In genomic region chr5:80195837-80196400, GRCh38 we compare ENCODE assay signal across 16 cellular contexts. TPM values are rescaled to one million over a fixed set of nuclear protein-coding genes. Genes with fewer than 3 reads are reported as not detected.
DNase-seq lines count a peak whose midpoint lies in the region; ATAC-seq and TF ChIP-seq lines count a peak whose summit lies in the region.
"Had no signal": no experiment of that assay in that cellular context is flagged by ENCODE, and none has a peak within 500 bp of the region (broad histone marks: within the 10 kb centered on the region; RNA-seq: fewer than 3 reads in every experiment).

No MANE protein-coding gene starts in this region.

- peaks cover 85% of the 10 kb centered on the region for H3K79me2 ChIP-seq in DND-41 (ENCODE audit: insufficient read depth, low read length)

- H3K4me2 ChIP-seq in DND-41 (ENCODE audit: insufficient read depth, low read length) = no peak overlapping the region
- H3K4me2 ChIP-seq: neural progenitor cell had no signal

- H3K9ac ChIP-seq in DND-41 (ENCODE audit: low read depth, low read length) = no peak overlapping the region
- H3K9ac ChIP-seq: neural progenitor cell had no signal

- H3K27ac ChIP-seq in DND-41 (ENCODE audit: low read length) = peak overlapping the region; percentile 65
- H3K27ac ChIP-seq: neural progenitor cell had no signal

- peaks cover 64% of the 10 kb centered on the region for H3K4me1 ChIP-seq in DND-41 (ENCODE audit: insufficient read depth, low read length)

- POLR2A ChIA-PET in BJ (lab: Charles Lee) = no interaction called here

- H2AFZ ChIP-seq in DND-41 (ENCODE audit: low read depth, low read length) = no peak overlapping the region
- H2AFZ ChIP-seq: neural progenitor cell had no signal

- H3K4me3 ChIP-seq in BJ (ENCODE audit: low read depth, low read length) = no peak overlapping the region
- H3K4me3 ChIP-seq in DND-41 (ENCODE audit: low read depth in 1 of 2, low read length in 2 of 2) = no peak overlapping the region
- H3K4me3 ChIP-seq: neural progenitor cell had no signal

- DNase-seq in BJ (ENCODE audit: low read depth) (peak; percentile 65), DND-41 (no peak), mesothelial cell of epicardium (ENCODE audit: low spot score in 2 of 2, unreplicated experiment in 2 of 2) (no peak), iPS-NIHi7 (ENCODE audit: extremely low spot score) (no peak), occipital lobe (lab: John Stamatoyannopoulos, UW) (no peak)
- no peak for DNase-seq in stimulated activated CD4-positive, alpha-beta T cell treated with anti-CD3 and anti-CD28 coated beads, Interleukin-4, amount 100 ng/mL, for 1 hour
- DNase-seq: activated B cell treated with CpG ODN at 0.5 μM for 24 hours; effector CD4-positive, alpha-beta T cell; KBM-7; NCI-H1417 treated with DMSO at 0.1 percent for 48 hours; NCI-H446; stimulated activated naive CD4-positive, alpha-beta T cell treated with Interleukin-2 at 50 U/mL for 16 hours had no signal

- H3K36me3 ChIP-seq in BJ (ENCODE audit: control insufficient read depth, insufficient read depth, low read length) (no peaks in the 10 kb centered on the region), DND-41 (ENCODE audit: insufficient read depth, low read length) (peaks cover 32% of the 10 kb centered on the region)
- H3K36me3 ChIP-seq: neural progenitor cell had no signal

- no peaks in the 10 kb centered on the region for H4K20me1 ChIP-seq in DND-41 (ENCODE audit: insufficient read depth, low read length)

- no peaks in the 10 kb centered on the region for H3K27me3 Mint-ChIP-seq in activated T-helper 17 cell treated with anti-CD3 and anti-CD28 coated beads, Interleukin-2, amount 50 U/mL, for 72 hours
- H3K27me3 Mint-ChIP-seq in mesothelial cell of epicardium (ENCODE audit: low read depth) = no peaks in the 10 kb centered on the region
- H3K27me3 Mint-ChIP-seq: activated B cell treated with CpG ODN at 0.5 μM for 24 hours, B cell had no signal

- peak overlapping the region; percentile 97 for H3K4me3 Mint-ChIP-seq in activated T-helper 17 cell treated with anti-CD3 and anti-CD28 coated beads, Interleukin-2, amount 50 U/mL, for 72 hours
- no peak overlapping the region for H3K4me3 Mint-ChIP-seq in mesothelial cell of epicardium
- H3K4me3 Mint-ChIP-seq: activated B cell treated with CpG ODN at 0.5 μM for 24 hours, B cell, neural progenitor cell had no signal

- H3K9me3 Mint-ChIP-seq in activated T-helper 17 cell treated with anti-CD3 and anti-CD28 coated beads, Interleukin-2, amount 50 U/mL, for 72 hours = no peaks in the 10 kb centered on the region
- H3K9me3 Mint-ChIP-seq in mesothelial cell of epicardium = no peaks in the 10 kb centered on the region
- H3K9me3 Mint-ChIP-seq: activated B cell treated with CpG ODN at 0.5 μM for 24 hours, neural progenitor cell had no signal

- ATAC-seq in DND-41 (ENCODE audit: insufficient read depth, low read depth) (no peak), GM21786 (IDR thresholded peaks at IDR 0.05; ENCODE audit: unreplicated experiment) (no peak)
- ATAC-seq in activated T-helper 17 cell treated with anti-CD3 and anti-CD28 coated beads, Interleukin-2, amount 50 U/mL, for 72 hours (replicated peaks) = no peak

- TF ChIP-seq CTCF in BJ (IDR thresholded peaks at IDR 0.05; ENCODE audit: insufficient read depth, low read depth, low read length) (no peak), DND-41 (IDR thresholded peaks at IDR 0.05; ENCODE audit: borderline replicate concordance, extremely low read depth, low read length, poor library complexity, severe bottlenecking) (no peak), mesothelial cell of epicardium (IDR thresholded peaks at IDR 0.05; ENCODE audit: unreplicated experiment) (no peak)

- H3K27me3 ChIP-seq in BJ (ENCODE audit: control insufficient read depth, insufficient read depth, low read length) (no peaks in the 10 kb centered on the region), DND-41 (ENCODE audit: insufficient read depth, low read length, poor library complexity) (no peaks in the 10 kb centered on the region)
- H3K27me3 ChIP-seq: neural progenitor cell had no signal

- H3K9me3 ChIP-seq in DND-41 (ENCODE audit: insufficient read depth, low read length, severe bottlenecking) = no peaks in the 10 kb centered on the region

- CTCF ChIA-PET in BJ (lab: Yijun Ruan, JAX) = no interaction called here

- peaks cover 84% of the 10 kb centered on the region for H3K36me3 Mint-ChIP-seq in activated T-helper 17 cell treated with anti-CD3 and anti-CD28 coated beads, Interleukin-2, amount 50 U/mL, for 72 hours (ENCODE audit: low read depth)
- peaks cover 18% of the 10 kb centered on the region for H3K36me3 Mint-ChIP-seq in mesothelial cell of epicardium

- peak overlapping the region; percentile 96 for H3K27ac Mint-ChIP-seq in activated T-helper 17 cell treated with anti-CD3 and anti-CD28 coated beads, Interleukin-2, amount 50 U/mL, for 72 hours
- H3K27ac Mint-ChIP-seq in mesothelial cell of epicardium = peak overlapping the region; percentile 68
- H3K27ac Mint-ChIP-seq: activated B cell treated with CpG ODN at 0.5 μM for 24 hours, B cell, neural progenitor cell had no signal

- H3K4me1 Mint-ChIP-seq in activated T-helper 17 cell treated with anti-CD3 and anti-CD28 coated beads, Interleukin-2, amount 50 U/mL, for 72 hours = peaks cover 52% of the 10 kb centered on the region
- H3K4me1 Mint-ChIP-seq in mesothelial cell of epicardium = peaks cover 43% of the 10 kb centered on the region

RNA-seq across cellular contexts. Expression of gene SERINC5, which starts 59.9 kb away (rescaled TPM):
- 11.0 and 12.9 TPM in 2 replicates for polyA plus RNA-seq in BJ (2011; rRNA removed)
- polyA minus RNA-seq in BJ (2011; rRNA and poly(A)+ RNA removed) = 12.9 and 16.5 TPM in 2 replicates
- 10 to 100 TPM; 50.7 to 76.7 TPM for total RNA-seq in activated T-helper 17 cell treated with anti-CD3 and anti-CD28 coated beads, Interleukin-2, amount 50 U/mL, for 72 hours
- 87.6 to 91.0 TPM (median 89.5 TPM) in 3 replicates for total RNA-seq in mesothelial cell of epicardium
- 60.8 TPM for total RNA-seq in occipital lobe
